Comparison of ENCODE assay signal across 16 cellular contexts in genomic region chr17:13001991-13002615, GRCh38. TPM values are rescaled to one million over a fixed set of nuclear protein-coding genes. Genes with fewer than 3 reads are reported as not detected.
DNase-seq lines count a peak whose midpoint lies in the region; TF ChIP-seq lines count a peak whose summit lies in the region.
"Had no signal": no experiment of that assay in that cellular context is flagged by ENCODE, and none has a peak within 500 bp of the region (broad histone marks: within the 10 kb centered on the region; RNA-seq: fewer than 3 reads in every experiment).

No MANE protein-coding gene starts in this region.

- intact Hi-C loops in activated T-helper 2 cell treated with anti-CD3 and anti-CD28 coated beads, Interferon-gamma antibody, Interleukin-2, Interleukin-4, amounts not matched to agents 10 μg/mL and 5 μg/mL and 100 μg/mL, durations not matched to agents 14 hours and 24 hours and 36 hours (cut with micrococcal nuclease): loop anchor here (2.0 to 10.0 kb wide), 2 partner anchors 17 to 747 kb away; partner anchors contain the start of gene ELAC2

- peaks cover 50% of the 10 kb centered on the region for H3K36me3 Mint-ChIP-seq in endodermal cell (ENCODE audit: low read depth)
- H3K36me3 Mint-ChIP-seq in activated T-helper 2 cell treated with anti-CD3 and anti-CD28 coated beads, Interferon-gamma antibody, Interleukin-2, Interleukin-4, amounts not matched to agents 10 μg/mL and 5 μg/mL and 100 μg/mL, durations not matched to agents 14 hours and 24 hours and 36 hours (ENCODE audit: low read depth): peaks cover 42% of the 10 kb centered on the region

- TF ChIP-seq CTCF in endodermal cell (conservative IDR thresholded peaks at IDR 0.05): no peak

- no peak overlapping the region for H3K9ac ChIP-seq in endodermal cell (ENCODE audit: extremely low read depth, low read length, poor library complexity, severe bottlenecking)

- peak; percentile 62 for DNase-seq in CD1c-positive myeloid dendritic cell (ENCODE audit: extremely low spot score)
- DNase-seq in HAP-1 (ENCODE audit: low spot score in 2 of 2): peak; percentile 80 to 83
- DNase-seq in NCI-H2227 (lab: John Stamatoyannopoulos, UW; ENCODE audit: unreplicated experiment): peak; percentile 70
- DNase-seq in endodermal cell: no peak
- no peak for DNase-seq in NCI-H510A (lab: John Stamatoyannopoulos, UW)
- DNase-seq in activated T-helper 2 cell treated with anti-CD3 and anti-CD28 coated beads, Interferon-gamma antibody, Interleukin-2, Interleukin-4, amounts not matched to agents 10 μg/mL and 5 μg/mL and 100 μg/mL, durations not matched to agents 14 hours and 24 hours and 36 hours (ENCODE audit: low spot score): no peak
- DNase-seq in NK-92 treated with Interleukin-12 subunit alpha and Interleukin-12 subunit beta, amount 100 ng/mL, for 24 hours (lab: John Stamatoyannopoulos, UW): no peak
- no peak for DNase-seq in activated CD4-positive, alpha-beta T cell treated with anti-CD3 and anti-CD28 coated beads, Interleukin-2, amount 50 U/mL, for 1 hour
- DNase-seq: amniotic stem cell; effector memory CD4-positive, alpha-beta T cell; NCI-H1436 treated with DMSO at 0.1 percent for 48 hours; stimulated activated CD4-positive, alpha-beta T cell treated with anti-CD3 and anti-CD28 coated beads, Interleukin-12 subunit alpha, Interleukin-12 subunit beta, amount 100 ng/mL, for 4 hours had no signal

- 0 out of 2 replicates have a peak, but pooled peaks cover 3% of the 10 kb centered on the region for H3K4me1 ChIP-seq in HAP-1
- no peaks in the 10 kb centered on the region for H3K4me1 ChIP-seq in endodermal cell (ENCODE audit: control insufficient read depth, insufficient read depth, low read length)

- H3K4me1 Mint-ChIP-seq in endodermal cell: no peaks in the 10 kb centered on the region
- no peaks in the 10 kb centered on the region for H3K4me1 Mint-ChIP-seq in activated T-helper 2 cell treated with anti-CD3 and anti-CD28 coated beads, Interferon-gamma antibody, Interleukin-2, Interleukin-4, amounts not matched to agents 10 μg/mL and 5 μg/mL and 100 μg/mL, durations not matched to agents 14 hours and 24 hours and 36 hours (ENCODE audit: low read depth)
- H3K4me1 Mint-ChIP-seq: GM23338, nephron had no signal

- no peaks in the 10 kb centered on the region for H3K9me3 Mint-ChIP-seq in endodermal cell
- H3K9me3 Mint-ChIP-seq in activated T-helper 2 cell treated with anti-CD3 and anti-CD28 coated beads, Interferon-gamma antibody, Interleukin-2, Interleukin-4, amounts not matched to agents 10 μg/mL and 5 μg/mL and 100 μg/mL, durations not matched to agents 14 hours and 24 hours and 36 hours: no peaks in the 10 kb centered on the region
- H3K9me3 Mint-ChIP-seq: central memory CD8-positive, alpha-beta T cell; GM23338; nephron had no signal

- peaks cover 79% of the 10 kb centered on the region for H3K36me3 ChIP-seq in HAP-1 (replicated peaks)
- H3K36me3 ChIP-seq in endodermal cell (ENCODE audit: control insufficient read depth, insufficient read depth, low read length): peaks cover 90% of the 10 kb centered on the region

- H3K27me3 ChIP-seq in HAP-1 (ENCODE audit: low read depth) (no peaks in the 10 kb centered on the region), endodermal cell (ENCODE audit: control insufficient read depth, insufficient read depth, low read length, poor library complexity, severe bottlenecking) (no peaks in the 10 kb centered on the region)
- H3K27me3 ChIP-seq: tibial nerve had no signal

- H3K4me3 ChIP-seq in HAP-1: no peak overlapping the region
- no peak overlapping the region for H3K4me3 ChIP-seq in endodermal cell (ENCODE audit: low read length)
- H3K4me3 ChIP-seq: GM23338, tibial nerve had no signal

- WGBS in endodermal cell (ENCODE audit: insufficient coverage in 1 of 2, insufficient read length in 1 of 2), 2 experiments: 89 to 94% methylated on average over 10 to 15 of the region's 15 CpGs

- in situ Hi-C loops in HAP-1 (cut with MboI; ENCODE audit: low sequenced_read_pairs): loop anchor here (10.0 to 25.0 kb wide), 4 partner anchors 747 to 1060 kb away; partner anchors contain the start of genes COX10 and MAP2K4

- H3K9me3 ChIP-seq in HAP-1 (no peaks in the 10 kb centered on the region), endodermal cell (ENCODE audit: control insufficient read depth, low read length) (no peaks in the 10 kb centered on the region)
- H3K9me3 ChIP-seq: tibial nerve had no signal

- H3K27ac ChIP-seq in endodermal cell (ENCODE audit: low read depth, low read length): peak overlapping the region; percentile 84
- H3K27ac ChIP-seq: tibial nerve had no signal

- no peak overlapping the region for H3K4me3 Mint-ChIP-seq in endodermal cell
- no peak overlapping the region for H3K4me3 Mint-ChIP-seq in activated T-helper 2 cell treated with anti-CD3 and anti-CD28 coated beads, Interferon-gamma antibody, Interleukin-2, Interleukin-4, amounts not matched to agents 10 μg/mL and 5 μg/mL and 100 μg/mL, durations not matched to agents 14 hours and 24 hours and 36 hours (ENCODE audit: low read depth)
- H3K4me3 Mint-ChIP-seq: central memory CD8-positive, alpha-beta T cell; GM23338; nephron had no signal

- no peak overlapping the region for H3K27ac Mint-ChIP-seq in endodermal cell
- no peak overlapping the region for H3K27ac Mint-ChIP-seq in activated T-helper 2 cell treated with anti-CD3 and anti-CD28 coated beads, Interferon-gamma antibody, Interleukin-2, Interleukin-4, amounts not matched to agents 10 μg/mL and 5 μg/mL and 100 μg/mL, durations not matched to agents 14 hours and 24 hours and 36 hours
- H3K27ac Mint-ChIP-seq: GM23338, nephron had no signal

- no peaks in the 10 kb centered on the region for H3K27me3 Mint-ChIP-seq in endodermal cell (ENCODE audit: insufficient read depth)
- H3K27me3 Mint-ChIP-seq in activated T-helper 2 cell treated with anti-CD3 and anti-CD28 coated beads, Interferon-gamma antibody, Interleukin-2, Interleukin-4, amounts not matched to agents 10 μg/mL and 5 μg/mL and 100 μg/mL, durations not matched to agents 14 hours and 24 hours and 36 hours (ENCODE audit: low read depth): no peaks in the 10 kb centered on the region
- H3K27me3 Mint-ChIP-seq: central memory CD8-positive, alpha-beta T cell had no signal

RNA-seq across cellular contexts. Expression of gene ELAC2, which starts 15.7 kb away (rescaled TPM):
- 10 to 100 TPM; 66.8 to 77.1 TPM for total RNA-seq in endodermal cell
- polyA plus RNA-seq in endodermal cell (2013, experiment 1 of 2): 54.9 TPM
- polyA plus RNA-seq in endodermal cell (2013, experiment 2 of 2): 50.6 TPM
- 80.7 and 91.2 TPM in 2 replicates for total RNA-seq in activated T-helper 2 cell treated with anti-CD3 and anti-CD28 coated beads, Interferon-gamma antibody, Interleukin-2, Interleukin-4, amounts not matched to agents 10 μg/mL and 5 μg/mL and 100 μg/mL, durations not matched to agents 14 hours and 24 hours and 36 hours

Comparison
In these comparisons a context has a peak if more than half of its experiments do, and no peak if none do; other contexts are left out.
1. DNase-seq: peak in CD1c-positive myeloid dendritic cell (single experiment), HAP-1 (2 of 2) and NCI-H2227 (single experiment); none in endodermal cell (single experiment), NCI-H510A (single experiment), activated T-helper 2 cell treated with anti-CD3 and anti-CD28 coated beads, Interferon-gamma antibody, Interleukin-2, Interleukin-4, amounts not matched to agents 10 μg/mL and 5 μg/mL and 100 μg/mL, durations not matched to agents 14 hours and 24 hours and 36 hours (single experiment), NK-92 treated with Interleukin-12 subunit alpha and Interleukin-12 subunit beta, amount 100 ng/mL, for 24 hours (single experiment) and activated CD4-positive, alpha-beta T cell treated with anti-CD3 and anti-CD28 coated beads, Interleukin-2, amount 50 U/mL, for 1 hour (single experiment).